Comparison of ENCODE assay signal across 22 cellular contexts in genomic region chr2:118403658-118404451, GRCh38.
DNase-seq lines count a peak whose midpoint lies in the region; ATAC-seq, FAIRE-seq and TF ChIP-seq lines count a peak whose summit lies in the region.
"Had no signal": no experiment of that assay in that cellular context is flagged by ENCODE, and none has a peak within 500 bp of the region (broad histone marks: within the 10 kb centered on the region; RNA-seq: fewer than 3 reads in every experiment).

No MANE protein-coding gene starts in this region.

- H3K27me3 ChIP-seq in bronchial epithelial cell (ENCODE audit: control insufficient read depth, insufficient read depth, low read length): no peaks in the 10 kb centered on the region
- H3K27me3 ChIP-seq in ascending aorta: no peaks in the 10 kb centered on the region

- no peak overlapping the region for H3K4me3 Mint-ChIP-seq in activated naive CD4-positive, alpha-beta T cell treated with anti-CD3 and anti-CD28 coated beads for 36 hours
- no peak overlapping the region for H3K4me3 Mint-ChIP-seq in activated naive CD4-positive, alpha-beta T cell treated with anti-CD3 and anti-CD28 coated beads, Interleukin-2, amount 10 ng/mL, durations not matched to agents 7 days and 5 days
- H3K4me3 Mint-ChIP-seq: B cell; CD4-positive, alpha-beta T cell had no signal

- peaks cover 25% of the 10 kb centered on the region for H3K27me3 Mint-ChIP-seq in activated naive CD4-positive, alpha-beta T cell treated with anti-CD3 and anti-CD28 coated beads for 36 hours (ENCODE audit: low read depth)
- no peaks in the 10 kb centered on the region for H3K27me3 Mint-ChIP-seq in activated naive CD4-positive, alpha-beta T cell treated with anti-CD3 and anti-CD28 coated beads, Interleukin-2, amount 10 ng/mL, durations not matched to agents 7 days and 5 days

- H3K27ac Mint-ChIP-seq in activated naive CD4-positive, alpha-beta T cell treated with anti-CD3 and anti-CD28 coated beads for 36 hours: peak overlapping the region; percentile 14
- H3K27ac Mint-ChIP-seq in activated naive CD4-positive, alpha-beta T cell treated with anti-CD3 and anti-CD28 coated beads, Interleukin-2, amount 10 ng/mL, durations not matched to agents 7 days and 5 days: no peak overlapping the region
- H3K27ac Mint-ChIP-seq: B cell; CD4-positive, alpha-beta T cell had no signal

- ATAC-seq in stimulated activated naive CD8-positive, alpha-beta T cell treated with anti-CD3 and anti-CD28 coated beads, Interleukin-15, Interleukin-2, amounts not matched to agents 100 U/mL and 50 U/mL, for 24 hours: peak; percentile 87
- no peak for ATAC-seq in HG03520 (IDR thresholded peaks at IDR 0.05; ENCODE audit: unreplicated experiment)

- peaks cover 8% of the 10 kb centered on the region for H3K4me1 Mint-ChIP-seq in activated naive CD4-positive, alpha-beta T cell treated with anti-CD3 and anti-CD28 coated beads for 36 hours (ENCODE audit: low read depth)
- no peaks in the 10 kb centered on the region for H3K4me1 Mint-ChIP-seq in activated naive CD4-positive, alpha-beta T cell treated with anti-CD3 and anti-CD28 coated beads, Interleukin-2, amount 10 ng/mL, durations not matched to agents 7 days and 5 days
- H3K4me1 Mint-ChIP-seq: B cell had no signal

- no peak for FAIRE-seq in bronchial epithelial cell (lab: Jason Lieb, UNC)

- H3K9me3 ChIP-seq in ascending aorta: no peaks in the 10 kb centered on the region

- peaks cover 8% of the 10 kb centered on the region for H3K9me3 Mint-ChIP-seq in activated naive CD4-positive, alpha-beta T cell treated with anti-CD3 and anti-CD28 coated beads for 36 hours
- H3K9me3 Mint-ChIP-seq in activated naive CD4-positive, alpha-beta T cell treated with anti-CD3 and anti-CD28 coated beads, Interleukin-2, amount 10 ng/mL, durations not matched to agents 7 days and 5 days: no peaks in the 10 kb centered on the region

- no peak overlapping the region for H3K27ac ChIP-seq in ascending aorta
- H3K27ac ChIP-seq: HL-60, KMS-11, PC-9 had no signal

- no peaks in the 10 kb centered on the region for H3K36me3 ChIP-seq in bronchial epithelial cell (ENCODE audit: control insufficient read depth, insufficient read depth, low read length)
- H3K36me3 ChIP-seq in ascending aorta: no peaks in the 10 kb centered on the region

- H3K36me3 Mint-ChIP-seq in activated naive CD4-positive, alpha-beta T cell treated with anti-CD3 and anti-CD28 coated beads for 36 hours (ENCODE audit: low read depth): no peaks in the 10 kb centered on the region
- H3K36me3 Mint-ChIP-seq in activated naive CD4-positive, alpha-beta T cell treated with anti-CD3 and anti-CD28 coated beads, Interleukin-2, amount 10 ng/mL, durations not matched to agents 7 days and 5 days: no peaks in the 10 kb centered on the region

- no peak for DNase-seq in activated naive CD4-positive, alpha-beta T cell treated with anti-CD3 and anti-CD28 coated beads for 36 hours
- DNase-seq in activated naive CD4-positive, alpha-beta T cell treated with anti-CD3 and anti-CD28 coated beads, Interleukin-2, amount 10 ng/mL, durations not matched to agents 7 days and 5 days: no peak
- DNase-seq in RKO (ENCODE audit: low spot score) (peak; percentile 32), bronchial epithelial cell (ENCODE audit: low read depth) (peak; percentile 88), ascending aorta (ENCODE audit: low spot score in 2 of 2) (no peak)
- DNase-seq in stimulated activated naive CD8-positive, alpha-beta T cell treated with anti-CD3 and anti-CD28 coated beads, Interleukin-15, Interleukin-2, amounts not matched to agents 100 U/mL and 50 U/mL, for 24 hours: no peak
- DNase-seq: Calu3; CD4-positive, alpha-beta T cell; DND-41; GDM1; GOT3; MM.1S; NCI-H1105 treated with DMSO at 0.1 percent for 48 hours; NCI-H187; NCI-H446; NCI-H748 treated with DMSO at 0.1 percent for 48 hours; PC-9; SIG-M5 had no signal

- TF ChIP-seq CTCF in bronchial epithelial cell (IDR thresholded peaks at IDR 0.05; ENCODE audit: insufficient read depth, low read length, severe bottlenecking): no peak
- TF ChIP-seq CTCF in ascending aorta (IDR thresholded peaks at IDR 0.05): no peak

- intact Hi-C loops in activated naive CD4-positive, alpha-beta T cell treated with anti-CD3 and anti-CD28 coated beads for 36 hours (cut with micrococcal nuclease): no loop called here
- intact Hi-C loops in ascending aorta (cut with DNase I): no loop called here

- H3K4me3 ChIP-seq in bronchial epithelial cell (ENCODE audit: low read depth, low read length) (no peak overlapping the region), ascending aorta (no peak overlapping the region)
- H3K4me3 ChIP-seq: PC-9 had no signal

- H3K4me1 ChIP-seq in ascending aorta: no peaks in the 10 kb centered on the region

- CTCF ChIA-PET in activated naive CD4-positive, alpha-beta T cell treated with anti-CD3 and anti-CD28 coated beads for 36 hours (lab: Charles Lee): interaction anchor here (0.9 kb wide), 1 partner anchor 452 kb away, joined by 3 read pairs; no protein-coding TSS in a partner anchor
- CTCF ChIA-PET in activated naive CD4-positive, alpha-beta T cell treated with anti-CD3 and anti-CD28 coated beads, Interleukin-2, amount 10 ng/mL, durations not matched to agents 7 days and 5 days (lab: Charles Lee): no interaction called here

Comparison
In these comparisons a context has a peak if more than half of its experiments do, and no peak if none do; other contexts are left out.
1. DNase-seq: peak in RKO (single experiment) and bronchial epithelial cell (single experiment); none in activated naive CD4-positive, alpha-beta T cell treated with anti-CD3 and anti-CD28 coated beads for 36 hours (single experiment), activated naive CD4-positive, alpha-beta T cell treated with anti-CD3 and anti-CD28 coated beads, Interleukin-2, amount 10 ng/mL, durations not matched to agents 7 days and 5 days (single experiment), stimulated activated naive CD8-positive, alpha-beta T cell treated with anti-CD3 and anti-CD28 coated beads, Interleukin-15, Interleukin-2, amounts not matched to agents 100 U/mL and 50 U/mL, for 24 hours (single experiment) and ascending aorta (0 of 2).